In the genomic region with DNA sequence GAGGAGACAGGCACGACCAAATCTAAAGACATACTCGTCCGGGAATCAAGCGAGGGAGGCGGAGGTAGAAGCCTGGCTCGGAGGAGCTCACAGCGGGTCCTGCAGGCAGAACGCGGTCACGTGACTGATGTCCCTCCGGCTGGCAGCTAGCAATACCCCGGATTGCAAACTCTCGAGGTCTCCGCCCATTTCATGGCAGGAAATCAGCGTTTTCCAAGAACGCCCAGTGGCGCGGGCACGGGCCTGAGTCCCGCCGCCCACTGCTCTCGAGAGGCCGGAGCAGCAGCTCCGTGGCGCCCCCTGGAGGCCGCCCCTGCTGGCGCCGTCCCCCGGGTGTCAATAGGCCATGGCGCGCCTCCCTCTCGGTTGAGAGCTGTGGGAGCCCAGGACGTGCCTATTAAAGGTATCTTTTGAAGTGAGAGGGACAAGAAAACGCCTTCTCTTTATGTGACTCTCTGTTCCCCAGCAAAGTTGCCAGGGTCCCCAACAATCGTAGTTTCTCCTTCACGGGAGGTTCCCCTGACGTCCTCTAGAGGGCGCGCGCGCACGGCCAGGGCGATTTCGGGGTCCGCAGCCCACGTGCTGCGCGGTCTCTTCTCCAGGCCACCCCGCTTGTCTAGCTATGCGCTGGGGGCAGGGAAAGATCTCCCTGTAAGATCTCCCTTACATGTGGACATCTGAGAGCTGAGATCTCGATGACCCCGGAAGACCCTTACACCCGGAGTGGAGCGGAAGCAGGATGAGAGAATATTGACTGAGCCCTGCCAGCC, we compare ENCODE assay signal across 8 cellular contexts. TPM values are rescaled to one million over a fixed set of nuclear protein-coding genes. Genes with fewer than 3 reads are reported as not detected.
DNase-seq lines count a peak whose midpoint lies in the region; ATAC-seq and TF ChIP-seq lines count a peak whose summit lies in the region.

No MANE protein-coding gene starts in this region.

- no peaks in the 10 kb centered on the region for H3K36me3 Mint-ChIP-seq in T-helper 1 cell treated with Interleukin-12 subunit alpha and Interleukin-12 subunit beta and Interleukin-4 antibody, amounts not matched to agents 30 μg/mL and 1 μg/mL, for 36 hours (ENCODE audit: low read depth)

- intact Hi-C loops in heart right ventricle (cut with DNase I) = loop anchor here (1.0 to 10.0 kb wide), 13 partner anchors 34 to 439 kb away; a partner anchor contains a TSS
- intact Hi-C loops in thyroid gland (cut with DNase I) = loop anchor here (5.0 to 10.0 kb wide), 2 partner anchors 56 to 431 kb away; no protein-coding TSS in a partner anchor

- H3K36me3 ChIP-seq in heart right ventricle (no peaks in the 10 kb centered on the region), trophoblast cell (ENCODE audit: control insufficient read depth in 1 of 2, insufficient read depth in 2 of 2, low read length in 2 of 2) (no peaks in the 10 kb centered on the region), thyroid gland (no peaks in the 10 kb centered on the region)

- H3K9ac ChIP-seq in trophoblast cell (ENCODE audit: low read length) = peak overlapping the region; percentile 83

- peaks cover 9% of the 10 kb centered on the region for H3K27me3 Mint-ChIP-seq in T-helper 1 cell treated with Interleukin-12 subunit alpha and Interleukin-12 subunit beta and Interleukin-4 antibody, amounts not matched to agents 30 μg/mL and 1 μg/mL, for 36 hours (ENCODE audit: low read depth)

- peak overlapping the region; percentile 82 for H4K91ac ChIP-seq in trophoblast cell (ENCODE audit: low read depth, low read length)

- H4K8ac ChIP-seq in trophoblast cell (ENCODE audit: low read depth, low read length) = peak overlapping the region; percentile 88

- WGBS in heart right ventricle, 2 donors = 3% methylated on average over 54 of the region's 54 CpGs
- WGBS in trophoblast cell (ENCODE audit: extremely low coverage, insufficient coverage, insufficient read length) = no CpG with 5 or more reads among the region's 54 CpGs
- WGBS in thyroid gland, 2 donors = 3 to 6% methylated on average over 14 to 25 of the region's 54 CpGs

- H3K4me1 ChIP-seq in heart right ventricle (peaks cover 0 to 19% (median 7%) of the 10 kb centered on the region in 9 donors), trophoblast cell (ENCODE audit: control insufficient read depth in 1 of 2, insufficient read depth in 2 of 2, low read length in 2 of 2) (peaks cover 2 to 10% of the 10 kb centered on the region in 2 experiments), thyroid gland (no peaks in the 10 kb centered on the region)

- no peak overlapping the region for H3K23ac ChIP-seq in trophoblast cell (ENCODE audit: low read length)

- H4K12ac ChIP-seq in trophoblast cell (ENCODE audit: low read depth, low read length) = peak overlapping the region; percentile 59

- peak overlapping the region; percentile 84 for H3K4me2 ChIP-seq in trophoblast cell (ENCODE audit: low read length)

- no peaks in the 10 kb centered on the region for H3K9me3 Mint-ChIP-seq in T-helper 1 cell treated with Interleukin-12 subunit alpha and Interleukin-12 subunit beta and Interleukin-4 antibody, amounts not matched to agents 30 μg/mL and 1 μg/mL, for 36 hours

- H3K27me3 ChIP-seq in heart right ventricle (no peaks in the 10 kb centered on the region), trophoblast cell (ENCODE audit: insufficient read depth, low read length) (no peaks in the 10 kb centered on the region), thyroid gland (no peaks in the 10 kb centered on the region)

- H3K79me2 ChIP-seq in trophoblast cell (ENCODE audit: control insufficient read depth, insufficient read depth, low read length, poor library complexity) = peaks cover 2% of the 10 kb centered on the region

- peak overlapping the region; percentile 66 to 93 (median 86) for H3K27ac ChIP-seq in heart right ventricle
- H3K27ac ChIP-seq in trophoblast cell (ENCODE audit: low read depth, low read length) = peak overlapping the region; percentile 13
- peak overlapping the region; percentile 73 to 93 (median 87) for H3K27ac ChIP-seq in thyroid gland

- peak overlapping the region; percentile 71 for H2BK120ac ChIP-seq in trophoblast cell (ENCODE audit: insufficient read depth, low read length, poor library complexity)

- H3K4me1 Mint-ChIP-seq in T-helper 1 cell treated with Interleukin-12 subunit alpha and Interleukin-12 subunit beta and Interleukin-4 antibody, amounts not matched to agents 30 μg/mL and 1 μg/mL, for 36 hours (ENCODE audit: low read depth) = peaks cover 8% of the 10 kb centered on the region

- H2AK5ac ChIP-seq in trophoblast cell (ENCODE audit: low read length) = no peak overlapping the region

- H2AFZ ChIP-seq in trophoblast cell (ENCODE audit: insufficient read depth, low read length, poor library complexity) = peak overlapping the region; percentile 88

- peak overlapping the region; percentile 57 for H2BK5ac ChIP-seq in trophoblast cell (ENCODE audit: low read depth, low read length, poor library complexity)

- H3K18ac ChIP-seq in trophoblast cell (ENCODE audit: low read length) = peak overlapping the region; percentile 13

- peak; percentile 77 for DNase-seq in GM10266 (ENCODE audit: extremely low spot score)
- DNase-seq in NCI-H146 treated with DMSO at 0.1 percent for 48 hours (lab: John Stamatoyannopoulos, UW; ENCODE audit: unreplicated experiment) = peak; percentile 81
- peak; percentile 91 for DNase-seq in amniotic stem cell (lab: John Stamatoyannopoulos, UW)
- peak; percentile 87 to 92 for DNase-seq in heart right ventricle
- peak; percentile 83 to 87 for DNase-seq in trophoblast cell
- peak; percentile 97 for DNase-seq in thyroid gland

- TF ChIP-seq CTCF in GM10266 (IDR thresholded peaks at IDR 0.05; ENCODE audit: control insufficient read depth, insufficient read depth, low read depth, missing control alignments) (peak; percentile 74), heart right ventricle (IDR thresholded peaks at IDR 0.05) (peak; percentile 99 to 100 (median 100)), thyroid gland (IDR thresholded peaks at IDR 0.05) (peak; percentile 98 to 100 (median 100))

- no peak overlapping the region for H3K4ac ChIP-seq in trophoblast cell (ENCODE audit: low read depth, low read length)

- H3K4me3 Mint-ChIP-seq in T-helper 1 cell treated with Interleukin-12 subunit alpha and Interleukin-12 subunit beta and Interleukin-4 antibody, amounts not matched to agents 30 μg/mL and 1 μg/mL, for 36 hours = peak overlapping the region; percentile 84

- H3K4me3 ChIP-seq in heart right ventricle = peak overlapping the region; percentile 30 to 73 (median 57)
- H3K4me3 ChIP-seq in trophoblast cell (ENCODE audit: low read depth, low read length) = peak overlapping the region; percentile 50
- H3K4me3 ChIP-seq in thyroid gland (replicated peaks in 1 of 3) = peak overlapping the region in 2 of 3 donors; percentile 4 to 43

- H3K27ac Mint-ChIP-seq in T-helper 1 cell treated with Interleukin-12 subunit alpha and Interleukin-12 subunit beta and Interleukin-4 antibody, amounts not matched to agents 30 μg/mL and 1 μg/mL, for 36 hours = peak overlapping the region; percentile 73

- ATAC-seq in heart right ventricle (peak; percentile 88 to 96 (median 95)), GM18517 (IDR thresholded peaks at IDR 0.05; ENCODE audit: unreplicated experiment) (no peak)

- peak overlapping the region; percentile 63 for H2BK12ac ChIP-seq in trophoblast cell (ENCODE audit: low read length)

- H3K9me3 ChIP-seq in heart right ventricle (no peaks in the 10 kb centered on the region), trophoblast cell (ENCODE audit: insufficient read depth, low read depth, low read length) (no peaks in the 10 kb centered on the region), thyroid gland (no peaks in the 10 kb centered on the region)

- H3K14ac ChIP-seq in trophoblast cell (ENCODE audit: low read length) = peak overlapping the region; percentile 50

- TF ChIP-seq POLR2A in thyroid gland (IDR thresholded peaks at IDR 0.05) = peak in 1 of 2 donors; percentile 75

- H3K79me1 ChIP-seq in trophoblast cell (ENCODE audit: low read length) = peaks cover 7% of the 10 kb centered on the region

RNA-seq across cellular contexts. Expression of a gene that starts 37.3 kb away (rescaled TPM):
- total RNA-seq in heart right ventricle (100 to 1,000 TPM in 4 of 10 donors, 10 to 100 TPM in 6; 68.3 to 105 (median 95.0) TPM), thyroid gland (100 to 1,000 TPM; 103 to 139 (median 108) TPM)
- polyA plus RNA-seq in heart right ventricle = 10 to 100 TPM; 18.0 to 36.0 TPM
- 91.2 and 98.7 TPM in 2 replicates for polyA plus RNA-seq in trophoblast cell (2013)

Comparison
In these comparisons a context has a peak if more than half of its experiments do, and no peak if none do; other contexts are left out.
1. H3K27ac ChIP-seq: peak in every context shown above with its lines; median percentile 87 in thyroid gland; 86 in heart right ventricle; 13 in trophoblast cell.